7 cellular contexts compared by ENCODE assay signal in genomic region chr1:6088956-6089355, GRCh38.
"Had no signal": no experiment of that assay in that cellular context is flagged by ENCODE, and none has a peak within 500 bp of the region (broad histone marks: within the 10 kb centered on the region; RNA-seq: fewer than 3 reads in every experiment).

No MANE protein-coding gene starts in this region.

- H3K36me3 ChIP-seq: HAP-1 had no signal

- H3K4me1 ChIP-seq: HAP-1 had no signal

- FAIRE-seq: HepG2 had no signal

- H3K4me2 ChIP-seq: GM23338 had no signal

- ATAC-seq: GM23338, HCT116, HepG2 had no signal

- H3K27ac ChIP-seq: HL-60 had no signal

- H3K9me3 ChIP-seq: HAP-1 had no signal

- H3K4me3 Mint-ChIP-seq: GM23338, HFFc6, IgD-negative memory B cell had no signal

- H3K9me3 Mint-ChIP-seq: GM23338, HFFc6, IgD-negative memory B cell had no signal

- H3K4me3 ChIP-seq: GM23338, HAP-1 had no signal

- DNase-seq: HFFc6 had no signal

- H2AFZ ChIP-seq: GM23338 had no signal

- H3K27me3 Mint-ChIP-seq: IgD-negative memory B cell had no signal

- H3K27ac Mint-ChIP-seq: HFFc6 had no signal
